14 cellular contexts compared by ENCODE assay signal in the genomic region with DNA sequence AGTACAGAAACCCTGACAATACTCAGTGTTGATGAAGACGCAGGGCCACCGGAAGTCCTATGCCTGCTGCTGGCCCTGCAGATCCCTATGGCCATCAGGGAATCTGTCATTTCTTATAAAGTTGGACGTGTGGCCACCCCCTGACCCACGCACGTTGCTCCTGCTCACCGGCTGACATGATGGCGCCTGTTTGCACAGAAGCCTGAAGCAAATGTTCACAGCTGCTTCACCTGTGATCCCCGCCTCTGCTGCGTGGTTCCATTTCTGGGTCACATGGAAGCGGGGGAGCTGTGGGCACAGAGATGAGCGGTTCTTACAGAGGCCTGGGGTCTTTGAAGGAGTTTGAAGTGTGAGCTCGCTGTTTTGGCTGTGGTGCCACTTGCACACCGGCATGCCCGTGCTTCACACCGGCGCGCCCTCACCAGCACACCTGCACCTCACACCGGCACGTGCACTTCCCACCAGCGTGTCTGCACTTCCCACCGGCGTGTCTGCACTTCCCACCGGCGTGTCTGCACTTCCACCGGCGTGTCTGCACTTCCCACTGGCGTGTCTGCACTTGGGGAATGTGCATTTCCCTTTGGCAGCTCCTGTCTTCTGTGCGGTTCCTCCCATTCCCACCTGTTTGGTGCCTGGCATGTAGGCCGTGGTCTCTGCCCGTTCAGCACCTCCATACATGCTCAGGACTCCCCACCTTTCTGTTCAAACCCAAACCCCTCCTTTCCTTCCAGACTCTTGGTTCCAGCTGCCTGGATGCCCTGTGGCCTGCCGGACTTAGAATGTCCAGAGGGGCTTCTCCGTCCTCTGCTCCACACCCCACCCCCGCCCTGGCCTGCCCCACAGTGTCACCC.
"Had no signal": no experiment of that assay in that cellular context is flagged by ENCODE, and none has a peak within 500 bp of the region (broad histone marks: within the 10 kb centered on the region; RNA-seq: fewer than 3 reads in every experiment).

No MANE protein-coding gene starts in this region.

- DNase-seq: activated CD4-positive, alpha-beta memory T cell treated with anti-CD3 and anti-CD28 coated beads, Interleukin-2, amount 10 ng/mL, durations not matched to agents 7 days and 5 days; activated T-cell treated with anti-CD3 and anti-CD28 coated beads, Interleukin-2, amount 50 U/mL, for 24 hours; central memory CD4-positive, alpha-beta T cell; colonic mucosa; effector CD4-positive, alpha-beta T cell; foreskin fibroblast; glutamatergic neuron; lower lobe of right lung; stimulated activated CD4-positive, alpha-beta T cell treated with anti-CD3 and anti-CD28 coated beads, Interleukin-15, amount 100 ng/mL, for 24 hours; stimulated activated CD4-positive, alpha-beta T cell treated with anti-CD3 and anti-CD28 coated beads, Interleukin-4, amount 100 ng/mL, for 1 hour; stimulated activated naive CD4-positive, alpha-beta T cell; transverse colon had no signal

- H3K27ac Mint-ChIP-seq: activated CD4-positive, alpha-beta memory T cell treated with anti-CD3 and anti-CD28 coated beads, Interleukin-2, amount 10 ng/mL, durations not matched to agents 7 days and 5 days; activated naive CD4-positive, alpha-beta T cell treated with anti-CD3 and anti-CD28 coated beads, Interleukin-2, amount 50 U/mL, for 72 hours; activated T-cell treated with anti-CD3 and anti-CD28 coated beads, Interleukin-2, amount 50 U/mL, for 24 hours had no signal

- H3K4me1 Mint-ChIP-seq: activated CD4-positive, alpha-beta memory T cell treated with anti-CD3 and anti-CD28 coated beads, Interleukin-2, amount 10 ng/mL, durations not matched to agents 7 days and 5 days had no signal

- H3K4me3 ChIP-seq: body of pancreas, colonic mucosa, lower lobe of right lung, transverse colon had no signal

- H3K36me3 ChIP-seq: colonic mucosa, lower lobe of right lung, transverse colon had no signal

- H3K4me3 Mint-ChIP-seq: activated CD4-positive, alpha-beta memory T cell treated with anti-CD3 and anti-CD28 coated beads, Interleukin-2, amount 10 ng/mL, durations not matched to agents 7 days and 5 days; activated T-cell treated with anti-CD3 and anti-CD28 coated beads, Interleukin-2, amount 50 U/mL, for 24 hours had no signal

- ATAC-seq: activated naive CD4-positive, alpha-beta T cell treated with anti-CD3 and anti-CD28 coated beads, Interleukin-2, amount 50 U/mL, for 72 hours; body of pancreas had no signal

- H3K27me3 ChIP-seq: body of pancreas, colonic mucosa, transverse colon had no signal

- H3K27me3 Mint-ChIP-seq: activated T-cell treated with anti-CD3 and anti-CD28 coated beads, Interleukin-2, amount 50 U/mL, for 24 hours had no signal
